11 cellular contexts compared by ENCODE assay signal in genomic region chrX:72041901-72042859, GRCh38.
DNase-seq lines count a peak whose midpoint lies in the region; ATAC-seq and TF ChIP-seq lines count a peak whose summit lies in the region.
"Had no signal": no experiment of that assay in that cellular context is flagged by ENCODE, and none has a peak within 500 bp of the region (broad histone marks: within the 10 kb centered on the region; RNA-seq: fewer than 3 reads in every experiment).

No MANE protein-coding gene starts in this region.

- H3K27ac ChIP-seq in lung (ENCODE audit: low read depth in 1 of 2, low read length in 1 of 2) (peak overlapping the region; percentile 26 to 40), temporal lobe (ENCODE audit: low read depth, low read length) (peak overlapping the region; percentile 31)

- no peak for TF ChIP-seq CTCF in Loucy (conservative IDR thresholded peaks at IDR 0.05; ENCODE audit: low read length)
- TF ChIP-seq CTCF in lung (IDR thresholded peaks at IDR 0.05; ENCODE audit: control extremely low read depth, extremely low read depth), result no peak

- H3K27me3 ChIP-seq in Loucy (ENCODE audit: insufficient read depth, low read length, poor library complexity, severe bottlenecking), result no peaks in the 10 kb centered on the region
- H3K27me3 ChIP-seq in lung (ENCODE audit: control insufficient read depth, insufficient read depth), result no peaks in the 10 kb centered on the region

- 74 to 76% methylated on average over 13 of the region's 13 CpGs for WGBS in lung, 2 donors

- peak; percentile 33 for DNase-seq in dedifferentiated amniotic fluid mesenchymal stem cell (ENCODE audit: extremely low spot score)
- DNase-seq in lung (ENCODE audit: low spot score), result no peak
- no peak for DNase-seq in amygdala (lab: John Stamatoyannopoulos, UW)
- no peak for DNase-seq in NCI-H2081 treated with DMSO at 0.1 percent for 48 hours (lab: John Stamatoyannopoulos, UW)
- no peak for DNase-seq in NCI-H2196 treated with DMSO at 0.1 percent for 48 hours (lab: John Stamatoyannopoulos, UW; ENCODE audit: unreplicated experiment)
- DNase-seq: activated CD8-positive, alpha-beta memory T cell treated with anti-CD3 and anti-CD28 coated beads, Interleukin-2, amount 10 ng/mL, durations not matched to agents 7 days and 5 days had no signal

- H3K4me1 ChIP-seq in Loucy (ENCODE audit: insufficient read depth, low read length, poor library complexity, severe bottlenecking), result peaks cover 57% of the 10 kb centered on the region
- peaks cover 2 to 11% of the 10 kb centered on the region in 2 donors for H3K4me1 ChIP-seq in lung (ENCODE audit: control insufficient read depth in 2 of 2, insufficient read depth in 2 of 2, low read length in 2 of 2)

- no peaks in the 10 kb centered on the region for H4K20me1 ChIP-seq in Loucy (ENCODE audit: insufficient read depth, low read length, poor library complexity, severe bottlenecking)

- H3K4me3 ChIP-seq in Loucy (ENCODE audit: low read length, poor library complexity, severe bottlenecking) (no peak overlapping the region), lung (no peak overlapping the region)
- H3K4me3 ChIP-seq: HAP-1 had no signal

- H3K9ac ChIP-seq in Loucy (ENCODE audit: low read depth, low read length, poor library complexity, severe bottlenecking), result peak overlapping the region; percentile 40

- ATAC-seq in lung (ENCODE audit: insufficient read depth, low FRiP score) (no peak), HG02885 (IDR thresholded peaks at IDR 0.05; ENCODE audit: poor library complexity, unreplicated experiment) (no peak)
- ATAC-seq: activated CD8-positive, alpha-beta memory T cell treated with anti-CD3 and anti-CD28 coated beads, Interleukin-2, amount 10 ng/mL, durations not matched to agents 7 days and 5 days; left lobe of liver had no signal

- peaks cover 5% of the 10 kb centered on the region for H3F3A ChIP-seq in Loucy (ENCODE audit: low read depth)

- H3K4me2 ChIP-seq in Loucy (ENCODE audit: low read depth, low read length, poor library complexity, severe bottlenecking), result peak overlapping the region; percentile 40

- H3K9me3 ChIP-seq in Loucy (ENCODE audit: insufficient read depth, low read depth, low read length), result no peaks in the 10 kb centered on the region
- peaks cover 0 to 5% of the 10 kb centered on the region in 2 donors for H3K9me3 ChIP-seq in lung (ENCODE audit: control insufficient read depth in 2 of 2, insufficient read depth in 1 of 2, low read length in 1 of 2)
- H3K9me3 ChIP-seq: HAP-1 had no signal

- no peaks in the 10 kb centered on the region for H3K79me2 ChIP-seq in Loucy (ENCODE audit: insufficient read depth, low read length)

- H3K9me2 ChIP-seq in Loucy (replicated peaks; ENCODE audit: low read depth, low read length), result no peaks in the 10 kb centered on the region

- H2AFZ ChIP-seq in Loucy (ENCODE audit: low read length), result 0 out of 2 replicates have a peak overlapping the region, but pooled peaks have one; percentile 53

- no peaks in the 10 kb centered on the region for H3K36me3 ChIP-seq in Loucy (ENCODE audit: insufficient read depth, low read length)
- no peaks in the 10 kb centered on the region for H3K36me3 ChIP-seq in lung (ENCODE audit: control insufficient read depth in 2 of 2, insufficient read depth in 2 of 2, low read length in 2 of 2)
- H3K36me3 ChIP-seq: HAP-1 had no signal
